9 cellular contexts compared by ENCODE assay signal in the genomic region with DNA sequence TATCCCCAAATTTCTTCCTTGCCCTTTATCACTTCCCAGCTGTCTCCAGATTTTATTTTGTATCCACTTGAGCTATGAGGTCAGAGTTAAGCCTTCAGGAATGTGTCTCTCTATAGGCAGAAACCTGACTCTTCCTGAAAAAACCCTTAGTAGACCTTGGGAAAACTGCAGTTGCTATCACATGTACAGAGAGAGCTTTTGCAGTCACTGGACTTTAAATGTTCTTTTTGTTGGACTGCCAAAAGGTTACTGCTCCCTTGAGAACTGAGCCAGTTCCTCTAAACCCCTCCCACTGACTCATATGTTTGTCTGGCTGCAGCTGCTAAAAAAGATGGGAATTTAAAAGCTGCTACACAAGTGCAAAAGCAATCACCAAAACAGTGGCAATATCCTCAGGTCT.
DNase-seq lines count a peak whose midpoint lies in the region; ATAC-seq and TF ChIP-seq lines count a peak whose summit lies in the region.
"Had no signal": no experiment of that assay in that cellular context is flagged by ENCODE, and none has a peak within 500 bp of the region (broad histone marks: within the 10 kb centered on the region; RNA-seq: fewer than 3 reads in every experiment).

No MANE protein-coding gene starts in this region.

- TF ChIP-seq CTCF in body of pancreas (IDR thresholded peaks at IDR 0.05) (peak in 1 of 7 experiments; percentile 5), thoracic aorta (IDR thresholded peaks at IDR 0.05) (no peak)

- H3K4me1 ChIP-seq in body of pancreas (peaks cover 23% of the 10 kb centered on the region), thoracic aorta (ENCODE audit: control insufficient read depth in 1 of 2, low read depth in 2 of 2) (peaks cover 24 to 50% of the 10 kb centered on the region in 2 donors)

- H3K27ac ChIP-seq in body of pancreas (peak overlapping the region; percentile 62 to 83 (median 78)), thoracic aorta (peak overlapping the region; percentile 59 to 66)

- no peak overlapping the region for H3K4me3 ChIP-seq in body of pancreas
- peak overlapping the region; percentile 42 for H3K4me3 ChIP-seq in thoracic aorta

- H3K9me3 ChIP-seq in body of pancreas, result no peaks in the 10 kb centered on the region
- no peaks in the 10 kb centered on the region for H3K9me3 ChIP-seq in thoracic aorta

- peak; percentile 98 for ATAC-seq in body of pancreas
- peak; percentile 99 for ATAC-seq in thoracic aorta (ENCODE audit: insufficient number of reproducible peaks, low FRiP score, low read depth)

- no peaks in the 10 kb centered on the region for H3K27me3 ChIP-seq in body of pancreas
- no peaks in the 10 kb centered on the region for H3K27me3 ChIP-seq in thoracic aorta (replicated peaks; ENCODE audit: insufficient read depth)

- peak in 2 of 3 donors; percentile 33 to 45 for TF ChIP-seq POLR2A in body of pancreas (IDR thresholded peaks at IDR 0.05)

- intact Hi-C loops in body of pancreas (cut with DNase I), result no loop called here
- intact Hi-C loops in posterior cingulate gyrus (cut with DNase I), result no loop called here

- peak; percentile 17 for DNase-seq in NCI-H82 (lab: John Stamatoyannopoulos, UW)
- DNase-seq in NCI-H82 treated with DMSO at 0.1 percent for 48 hours (lab: John Stamatoyannopoulos, UW; ENCODE audit: unreplicated experiment), result no peak
- peak; percentile 48 to 84 (median 65) for DNase-seq in body of pancreas
- DNase-seq in kidney glomerular epithelial cell (lab: John Stamatoyannopoulos, UW), result peak; percentile 21
- no peak for DNase-seq in thoracic aorta (ENCODE audit: low spot score)
- no peak for DNase-seq in stimulated activated CD4-positive, alpha-beta T cell treated with anti-CD3 and anti-CD28 coated beads, Interleukin-4, amount 100 ng/mL, for 1 hour
- DNase-seq in stimulated activated CD8-positive, alpha-beta memory T cell treated with anti-CD3 and anti-CD28 coated beads, Interleukin-4, amount 100 ng/mL, for 48 hours, result no peak
- no peak for DNase-seq in posterior cingulate gyrus
- DNase-seq: DND-41 had no signal

- no peaks in the 10 kb centered on the region for H3K36me3 ChIP-seq in body of pancreas (replicated peaks in 1 of 2; ENCODE audit: insufficient read depth in 1 of 2, low read depth in 2 of 2)
- H3K36me3 ChIP-seq in thoracic aorta, result no peaks in the 10 kb centered on the region

Comparison
In these comparisons a context has a peak if more than half of its experiments do, and no peak if none do; other contexts are left out.
1. DNase-seq: peak in NCI-H82 (single experiment), body of pancreas (4 of 4) and kidney glomerular epithelial cell (single experiment); none in NCI-H82 treated with DMSO at 0.1 percent for 48 hours (single experiment), thoracic aorta (single experiment), stimulated activated CD4-positive, alpha-beta T cell treated with anti-CD3 and anti-CD28 coated beads, Interleukin-4, amount 100 ng/mL, for 1 hour (single experiment), stimulated activated CD8-positive, alpha-beta memory T cell treated with anti-CD3 and anti-CD28 coated beads, Interleukin-4, amount 100 ng/mL, for 48 hours (single experiment) and posterior cingulate gyrus (0 of 10).